In the genomic region with DNA sequence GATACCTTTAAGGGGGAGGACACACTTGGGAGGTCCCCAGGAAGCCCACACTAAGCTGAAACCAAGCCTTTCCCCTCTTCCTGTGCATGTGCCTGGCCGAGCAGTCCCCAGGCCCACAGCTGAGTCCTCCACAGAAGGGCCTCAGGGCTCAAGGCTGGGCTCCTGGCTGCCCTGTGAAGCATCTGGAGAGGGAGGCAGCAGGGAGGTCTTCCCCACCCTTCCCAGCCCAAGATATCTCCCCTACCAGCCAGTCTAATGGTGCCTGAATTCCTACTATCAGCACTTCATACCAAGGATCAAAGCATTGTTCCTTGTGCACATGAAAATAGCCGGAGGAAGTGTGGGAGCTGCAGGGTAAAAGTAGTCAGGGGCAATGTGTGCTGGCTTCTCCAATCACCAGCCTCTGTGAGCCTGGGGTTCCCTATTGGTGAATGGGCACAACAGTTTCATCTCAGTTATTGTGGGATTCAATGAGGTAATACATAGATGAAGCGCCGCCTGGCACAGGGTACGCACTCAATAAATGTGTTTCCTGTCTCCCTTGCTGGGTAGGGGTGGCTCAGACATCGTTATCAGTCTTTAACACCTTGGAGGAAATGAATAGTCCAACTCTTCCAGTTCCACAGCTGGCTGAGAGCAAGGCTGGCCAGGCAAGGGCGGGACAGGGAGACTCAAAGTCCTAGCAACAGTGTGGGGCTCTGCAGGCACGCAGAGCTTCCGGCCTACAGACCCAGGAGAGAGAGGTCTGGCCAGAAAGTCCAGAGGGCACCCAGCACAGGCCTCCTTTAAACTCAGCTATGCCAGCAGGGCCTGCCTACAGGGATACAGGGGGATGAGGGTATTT, we compare ENCODE assay signal across 8 cellular contexts. TPM values are rescaled to one million over a fixed set of nuclear protein-coding genes. Genes with fewer than 3 reads are reported as not detected.
DNase-seq lines count a peak whose midpoint lies in the region; ATAC-seq and TF ChIP-seq lines count a peak whose summit lies in the region.

No MANE protein-coding gene starts in this region.

- peaks cover 100% of the 10 kb centered on the region for H3K4me1 Mint-ChIP-seq in activated T-cell treated with anti-CD3 and anti-CD28 coated beads, Interleukin-2, amount 50 U/mL, for 72 hours (ENCODE audit: low read depth)

- 8 to 19% (median 14%) methylated on average over 9 of the region's 9 CpGs for WGBS in spleen, 5 donors

- peak overlapping the region; percentile 91 for H3K27ac Mint-ChIP-seq in activated T-cell treated with anti-CD3 and anti-CD28 coated beads, Interleukin-2, amount 50 U/mL, for 72 hours

- no peaks in the 10 kb centered on the region for H3K9me3 Mint-ChIP-seq in activated T-cell treated with anti-CD3 and anti-CD28 coated beads, Interleukin-2, amount 50 U/mL, for 72 hours

- H3K27me3 Mint-ChIP-seq in activated T-cell treated with anti-CD3 and anti-CD28 coated beads, Interleukin-2, amount 50 U/mL, for 72 hours (ENCODE audit: low read depth): no peaks in the 10 kb centered on the region

- peak overlapping the region; percentile 81 to 99 (median 97) for H3K27ac ChIP-seq in spleen

- no peaks in the 10 kb centered on the region for H3K27me3 ChIP-seq in spleen (replicated peaks in 1 of 7)

- no peak for TF ChIP-seq POLR2A in spleen (IDR thresholded peaks at IDR 0.05)

- DNase-seq in stimulated activated CD4-positive, alpha-beta T cell treated with anti-CD3 and anti-CD28 coated beads, Interleukin-15, amount 100 ng/mL, for 24 hours: peak; percentile 45
- no peak for DNase-seq in stimulated activated CD4-positive, alpha-beta T cell treated with anti-CD3 and anti-CD28 coated beads, Interleukin-1b, Interleukin-23, amount 100 ng/mL, for 48 hours
- DNase-seq in activated T-cell treated with anti-CD3 and anti-CD28 coated beads, Interleukin-2, amount 50 U/mL, for 72 hours: no peak
- DNase-seq in left ventricle myocardium superior (peak; percentile 69), spleen (peak; percentile 88), cerebellum (ENCODE audit: low spot score) (no peak), middle frontal gyrus (ENCODE audit: extremely low spot score, low spot score) (no peak)

- peak overlapping the region; percentile 84 to 94 for H3K4me3 Mint-ChIP-seq in activated T-cell treated with anti-CD3 and anti-CD28 coated beads, Interleukin-2, amount 50 U/mL, for 72 hours

- no peak for TF ChIP-seq CTCF in spleen (IDR thresholded peaks at IDR 0.05 in 8 of 11, conservative IDR thresholded peaks at IDR 0.05 in 3 of 11)

- intact Hi-C loops in left ventricle myocardium superior (cut with micrococcal nuclease): no loop called here
- intact Hi-C loops in spleen (cut with DNase I; ENCODE audit: low total_unique reads): loop anchor here (5.0 kb wide), 1 partner anchor 34 kb away; no protein-coding TSS in a partner anchor

- no peaks in the 10 kb centered on the region for H3K9me3 ChIP-seq in spleen

- H3K4me1 ChIP-seq in spleen: peaks cover 95 to 100% (median 100%) of the 10 kb centered on the region in 6 donors

- H3K36me3 Mint-ChIP-seq in activated T-cell treated with anti-CD3 and anti-CD28 coated beads, Interleukin-2, amount 50 U/mL, for 72 hours (ENCODE audit: insufficient read depth in 2 of 2): peaks cover 2 to 4% of the 10 kb centered on the region in 2 donors

- ATAC-seq in activated T-cell treated with anti-CD3 and anti-CD28 coated beads, Interleukin-2, amount 50 U/mL, for 72 hours (replicated peaks in 1 of 2): peak; percentile 16 to 28
- ATAC-seq in left ventricle myocardium superior (peak; percentile 38), GM21515 (IDR thresholded peaks at IDR 0.05; ENCODE audit: unreplicated experiment) (no peak)

- H3K36me3 ChIP-seq in spleen: no peaks in the 10 kb centered on the region

- peak overlapping the region in 5 of 8 donors; percentile 28 to 62 (median 33) for H3K4me3 ChIP-seq in spleen

RNA-seq across cellular contexts. Expression of a gene that starts 39.1 kb away (rescaled TPM):
- 10 to 100 TPM; 38.1 to 47.5 TPM for total RNA-seq in activated T-cell treated with anti-CD3 and anti-CD28 coated beads, Interleukin-2, amount 50 U/mL, for 72 hours
- total RNA-seq in left ventricle myocardium superior: 13.9 TPM
- 10 to 100 TPM; 21.1 to 31.8 (median 25.4) TPM for total RNA-seq in spleen
- 10 to 100 TPM; 13.1 to 19.8 (median 13.8) TPM for polyA plus RNA-seq in spleen
- total RNA-seq in cerebellum: 69.8 TPM

Comparison
In these comparisons a context has a peak if more than half of its experiments do, and no peak if none do; other contexts are left out.
1. DNase-seq: peak in stimulated activated CD4-positive, alpha-beta T cell treated with anti-CD3 and anti-CD28 coated beads, Interleukin-15, amount 100 ng/mL, for 24 hours (single experiment), left ventricle myocardium superior (single experiment) and spleen (single experiment); none in stimulated activated CD4-positive, alpha-beta T cell treated with anti-CD3 and anti-CD28 coated beads, Interleukin-1b, Interleukin-23, amount 100 ng/mL, for 48 hours (single experiment), activated T-cell treated with anti-CD3 and anti-CD28 coated beads, Interleukin-2, amount 50 U/mL, for 72 hours (0 of 2), cerebellum (single experiment) and middle frontal gyrus (single experiment).